Comparison of ENCODE assay signal across 14 cellular contexts in genomic region chr14:21256539-21257394, GRCh38. TPM values are rescaled to one million over a fixed set of nuclear protein-coding genes. Genes with fewer than 3 reads are reported as not detected.
DNase-seq lines count a peak whose midpoint lies in the region; ATAC-seq and TF ChIP-seq lines count a peak whose summit lies in the region.
"Had no signal": no experiment of that assay in that cellular context is flagged by ENCODE, and none has a peak within 500 bp of the region (broad histone marks: within the 10 kb centered on the region; RNA-seq: fewer than 3 reads in every experiment).

No MANE protein-coding gene starts in this region.

- WGBS in H9 (ENCODE audit: extremely low coverage, insufficient read length, low lambda C conversion rate) = no CpG with 5 or more reads among the region's 10 CpGs

- no peak overlapping the region for H2AK5ac ChIP-seq in H9 (ENCODE audit: insufficient read length, low read length)

- H3T11ph ChIP-seq in H9 (ENCODE audit: low read length) = no peak overlapping the region

- H3K79me1 ChIP-seq in H9 (ENCODE audit: insufficient read depth, low read depth, low read length, poor library complexity, severe bottlenecking) = no peaks in the 10 kb centered on the region

- TF ChIP-seq CTCF in H9 (conservative IDR thresholded peaks at IDR 0.05) = no peak

- no peak overlapping the region for H2BK20ac ChIP-seq in H9 (ENCODE audit: low read depth, low read length, poor library complexity, severe bottlenecking)

- no peaks in the 10 kb centered on the region; the same call in 1 of the 2 replicates for H3K27me3 Mint-ChIP-seq in H9 (ENCODE audit: low read depth)
- H3K27me3 Mint-ChIP-seq in activated T-helper 17 cell treated with anti-CD3 and anti-CD28 coated beads, Interleukin-2, amount 50 U/mL, for 72 hours = no peaks in the 10 kb centered on the region
- H3K27me3 Mint-ChIP-seq in naive B cell = no peaks in the 10 kb centered on the region

- no peak overlapping the region for H3K23ac ChIP-seq in H9 (ENCODE audit: insufficient read length, low read depth, low read length)

- peak overlapping the region in 1 of 11 experiments; percentile 37; a peak in 2 of 22 replicates for H3K27ac ChIP-seq in BLaER1 treated with 17β-estradiol and CSF1 and Interleukin-3, amounts not matched to agents 10 nM and 100 nM
- no peak overlapping the region for H3K27ac ChIP-seq in H9 (ENCODE audit: insufficient read length, low read depth, low read length)
- H3K27ac ChIP-seq: gastroesophageal sphincter had no signal

- no peak overlapping the region for H3K4me3 ChIP-seq in BLaER1 treated with 17β-estradiol and CSF1 and Interleukin-3, amounts not matched to agents 10 nM and 100 nM
- H3K4me3 ChIP-seq: gastroesophageal sphincter, mucosa of descending colon had no signal

- no peak overlapping the region for H3K4ac ChIP-seq in H9 (ENCODE audit: low read depth, low read length)

- H4K20me1 ChIP-seq in BLaER1 treated with 17β-estradiol and CSF1 and Interleukin-3, amounts not matched to agents 10 nM and 100 nM = peaks cover 100% of the 10 kb centered on the region in 11 experiments
- no peaks in the 10 kb centered on the region for H4K20me1 ChIP-seq in H9 (ENCODE audit: control insufficient read depth, insufficient read depth, insufficient read length)

- no peak overlapping the region for H4K8ac ChIP-seq in H9 (replicated peaks; ENCODE audit: insufficient read length, low read depth, low read length)

- H3K4me2 ChIP-seq in BLaER1 treated with 17β-estradiol and CSF1 and Interleukin-3, amounts not matched to agents 10 nM and 100 nM = peak overlapping the region in 7 of 11 experiments; percentile 4 to 69 (median 33); a peak in 7 of 22 replicates
- no peak overlapping the region for H3K4me2 ChIP-seq in H9 (ENCODE audit: insufficient read depth, insufficient read length, low read length)

- peaks cover 3% of the 10 kb centered on the region for H3K23me2 ChIP-seq in H9 (ENCODE audit: insufficient read length, low read depth, low read length, poor library complexity, severe bottlenecking)

- DNase-seq in H9 (no peak), naive B cell (no peak), HuH-7 (ENCODE audit: low spot score) (no peak), NCI-H526 treated with DMSO at 0.1 percent for 48 hours (lab: John Stamatoyannopoulos, UW) (no peak), C1 segment of cervical spinal cord (lab: John Stamatoyannopoulos, UW) (no peak), NCI-H526 (lab: John Stamatoyannopoulos, UW) (no peak)
- DNase-seq: activated CD4-positive, alpha-beta T cell treated with anti-CD3 and anti-CD28 coated beads for 48 hours; mucosa of descending colon; NCI-H1436; stimulated activated CD4-positive, alpha-beta T cell treated with anti-CD3 and anti-CD28 coated beads, Interleukin-12 subunit alpha, Interleukin-12 subunit beta, amount 100 ng/mL, for 4 hours had no signal

- H3K4me1 Mint-ChIP-seq in H9 = peaks cover 33 to 49% of the 10 kb centered on the region in 2 experiments
- peaks cover 49% of the 10 kb centered on the region for H3K4me1 Mint-ChIP-seq in activated T-helper 17 cell treated with anti-CD3 and anti-CD28 coated beads, Interleukin-2, amount 50 U/mL, for 72 hours
- peaks cover 48 to 66% (median 50%) of the 10 kb centered on the region in 3 donors for H3K4me1 Mint-ChIP-seq in naive B cell

- no peak overlapping the region for H2AFZ ChIP-seq in H9 (ENCODE audit: low read length)

- peaks cover 57 to 92% (median 76%) of the 10 kb centered on the region in 3 experiments for H3K36me3 Mint-ChIP-seq in H9 (ENCODE audit: insufficient read depth in 1 of 3, low read depth in 3 of 3)
- H3K36me3 Mint-ChIP-seq in activated T-helper 17 cell treated with anti-CD3 and anti-CD28 coated beads, Interleukin-2, amount 50 U/mL, for 72 hours (ENCODE audit: low read depth) = peaks cover 100% of the 10 kb centered on the region
- peaks cover 9 to 15% of the 10 kb centered on the region in 2 donors for H3K36me3 Mint-ChIP-seq in naive B cell

- H2BK15ac ChIP-seq in H9 (ENCODE audit: low read depth, low read length) = no peak overlapping the region

- peak overlapping the region; percentile 0 to 46; a peak in 2 of 5 replicates for H3K4me3 Mint-ChIP-seq in H9
- peak overlapping the region; percentile 94 for H3K4me3 Mint-ChIP-seq in activated T-helper 17 cell treated with anti-CD3 and anti-CD28 coated beads, Interleukin-2, amount 50 U/mL, for 72 hours
- peak overlapping the region in 2 of 8 donors; percentile 28 to 77 for H3K4me3 Mint-ChIP-seq in naive B cell

- H3K36me3 ChIP-seq in BLaER1 treated with 17β-estradiol and CSF1 and Interleukin-3, amounts not matched to agents 10 nM and 100 nM = peaks cover 98 to 100% (median 100%) of the 10 kb centered on the region in 11 experiments

- H4K5ac ChIP-seq in H9 (ENCODE audit: insufficient read length, low read depth, low read length) = no peak overlapping the region

- no peak overlapping the region for H2BK12ac ChIP-seq in H9 (ENCODE audit: insufficient read length, low read depth, low read length)

- H3K27ac Mint-ChIP-seq in H9 = peak overlapping the region in 2 of 3 experiments; percentile 55 to 79; a peak in 4 of 7 replicates
- H3K27ac Mint-ChIP-seq in activated T-helper 17 cell treated with anti-CD3 and anti-CD28 coated beads, Interleukin-2, amount 50 U/mL, for 72 hours = peak overlapping the region; percentile 63
- peak overlapping the region in 5 of 6 donors; percentile 46 to 88 (median 68) for H3K27ac Mint-ChIP-seq in naive B cell

- H3K56ac ChIP-seq in H9 (ENCODE audit: insufficient read length, low read depth, low read length) = no peak overlapping the region

- no peak overlapping the region for H3K18ac ChIP-seq in H9 (ENCODE audit: insufficient read length, low read depth, low read length)

- no peaks in the 10 kb centered on the region for H3K27me3 ChIP-seq in BLaER1 treated with 17β-estradiol and CSF1 and Interleukin-3, amounts not matched to agents 10 nM and 100 nM
- H3K27me3 ChIP-seq in H9 (ENCODE audit: insufficient read depth, low read length) = no peaks in the 10 kb centered on the region
- H3K27me3 ChIP-seq: gastroesophageal sphincter had no signal

- peak overlapping the region in 3 of 11 experiments; percentile 26 to 37 (median 28); a peak in 5 of 22 replicates for H3K9ac ChIP-seq in BLaER1 treated with 17β-estradiol and CSF1 and Interleukin-3, amounts not matched to agents 10 nM and 100 nM
- no peak overlapping the region for H3K9ac ChIP-seq in H9 (ENCODE audit: extremely low read depth, insufficient read length, low read length)

- peaks cover 0 to 7% (median 0%) of the 10 kb centered on the region in 11 experiments; a peak in 2 of 22 replicates for H3K9me3 ChIP-seq in BLaER1 treated with 17β-estradiol and CSF1 and Interleukin-3, amounts not matched to agents 10 nM and 100 nM (replicated peaks in 1 of 11)
- H3K9me3 ChIP-seq in H9 (ENCODE audit: control insufficient read depth, low read depth, low read length) = no peaks in the 10 kb centered on the region
- H3K9me3 ChIP-seq: gastroesophageal sphincter, mucosa of descending colon had no signal

- ATAC-seq in activated T-helper 17 cell treated with anti-CD3 and anti-CD28 coated beads, Interleukin-2, amount 50 U/mL, for 72 hours (replicated peaks) = no peak
- ATAC-seq in naive B cell (ENCODE audit: low read depth in 2 of 2) = no peak
- ATAC-seq: gastroesophageal sphincter, Panc1 had no signal

- H2BK5ac ChIP-seq in H9 (ENCODE audit: insufficient read length, low read length) = no peak overlapping the region

- peaks cover 25 to 66% (median 38%) of the 10 kb centered on the region in 10 experiments for H3K4me1 ChIP-seq in BLaER1 treated with 17β-estradiol and CSF1 and Interleukin-3, amounts not matched to agents 10 nM and 100 nM
- H3K4me1 ChIP-seq in H9 (ENCODE audit: insufficient read depth, low read length) = no peaks in the 10 kb centered on the region; the same call in 1 of the 2 replicates

- H3K9me3 Mint-ChIP-seq in H9 (no peaks in the 10 kb centered on the region), naive B cell (no peaks in the 10 kb centered on the region)
- H3K9me3 Mint-ChIP-seq in activated T-helper 17 cell treated with anti-CD3 and anti-CD28 coated beads, Interleukin-2, amount 50 U/mL, for 72 hours = no peaks in the 10 kb centered on the region

- H4K91ac ChIP-seq in H9 (ENCODE audit: insufficient read length, low read depth, low read length) = no peak overlapping the region

- H3K14ac ChIP-seq in H9 (ENCODE audit: insufficient read depth, low read length) = no peak overlapping the region

- peaks cover 86% of the 10 kb centered on the region for H3K79me2 ChIP-seq in H9 (ENCODE audit: insufficient read depth, low read length)

- no peak overlapping the region for H2BK120ac ChIP-seq in H9 (ENCODE audit: low read depth, low read length, poor library complexity, severe bottlenecking)

RNA-seq across cellular contexts. Expression of gene HNRNPC, which starts 12.5 kb away (rescaled TPM):
- 1,044 and 1,062 TPM in 2 replicates for total RNA-seq in H9 (2021)
- total RNA-seq in activated T-helper 17 cell treated with anti-CD3 and anti-CD28 coated beads, Interleukin-2, amount 50 U/mL, for 72 hours = 100 to 1,000 TPM; 720 to 984 TPM
- 1,000 to 10,000 TPM in 2 of 6 donors, 100 to 1,000 TPM in 4; 797 to 1,243 (median 873) TPM for polyA plus RNA-seq in naive B cell (ENCODE audit: low read depth in 6 of 6)

RNA-seq across cellular contexts. Expression of gene RPGRIP1, which starts 23.1 kb away (rescaled TPM):
- 0.07 and 0.59 TPM in 2 replicates for total RNA-seq in H9 (2021)
- total RNA-seq in activated T-helper 17 cell treated with anti-CD3 and anti-CD28 coated beads, Interleukin-2, amount 50 U/mL, for 72 hours = not detected
- under 1 TPM in 1 of 6 donors, not detected in 5; 0.26 TPM for polyA plus RNA-seq in naive B cell (ENCODE audit: low read depth in 6 of 6)
